ENCODE assay signal across 9 cellular contexts in genomic region chr6:8006208-8006607, GRCh38. TPM values are rescaled to one million over a fixed set of nuclear protein-coding genes. Genes with fewer than 3 reads are reported as not detected.
DNase-seq lines count a peak whose midpoint lies in the region; ATAC-seq, FAIRE-seq and TF ChIP-seq lines count a peak whose summit lies in the region.
"Had no signal": no experiment of that assay in that cellular context is flagged by ENCODE, and none has a peak within 500 bp of the region (broad histone marks: within the 10 kb centered on the region; RNA-seq: fewer than 3 reads in every experiment).

No MANE protein-coding gene starts in this region.

- H2AFZ ChIP-seq in Loucy (ENCODE audit: low read length) (no peak overlapping the region), HepG2 (ENCODE audit: low read length) (no peak overlapping the region)

- CTCF ChIA-PET in HepG2 (lab: Yijun Ruan, JAX; ENCODE audit: low intra/inter-chr PET ratio, low total read pairs): interaction anchor here (1.8 to 2.4 kb wide), 2 partner anchors 107 to 284 kb away, joined by 15 to 16 read pairs; no protein-coding TSS in a partner anchor

- H3K4me2 ChIP-seq in Loucy (ENCODE audit: low read depth, low read length, poor library complexity, severe bottlenecking): no peak overlapping the region
- H3K4me2 ChIP-seq in HepG2 (ENCODE audit: low read depth, low read length): no peak overlapping the region

- TF ChIP-seq RAD21 in HepG2 (CRISPR knock-in tag; IDR thresholded peaks at IDR 0.05): peak; percentile 56

- H3K36me3 ChIP-seq in Loucy (ENCODE audit: insufficient read depth, low read length): no peaks in the 10 kb centered on the region; the same call in 1 of the 2 replicates
- no peaks in the 10 kb centered on the region; a peak in 1 of 5 replicates for H3K36me3 ChIP-seq in HepG2 (replicated peaks in 1 of 2; ENCODE audit: control insufficient read depth in 1 of 2, insufficient read depth in 2 of 2, low read length in 2 of 2)

- no peak for TF ChIP-seq POLR2A in HepG2 (IDR thresholded peaks at IDR 0.05; ENCODE audit: insufficient read depth in 1 of 2, low read depth in 2 of 2, low read length in 2 of 2)

- TF ChIP-seq EP300 in HepG2 (IDR thresholded peaks at IDR 0.05; ENCODE audit: low read depth in 2 of 2, low read length in 2 of 2): no peak
- TF ChIP-seq EP300 in HepG2 (CRISPR knock-in tag; IDR thresholded peaks at IDR 0.05; ENCODE audit: borderline replicate concordance): no peak

- H3K27me3 ChIP-seq in Loucy (ENCODE audit: insufficient read depth, low read length, poor library complexity, severe bottlenecking): no peaks in the 10 kb centered on the region
- no peaks in the 10 kb centered on the region for H3K27me3 ChIP-seq in HepG2 (ENCODE audit: control insufficient read depth in 1 of 2, insufficient read depth in 2 of 2, low read length in 2 of 2)

- H4K20me1 ChIP-seq in Loucy (ENCODE audit: insufficient read depth, low read length, poor library complexity, severe bottlenecking) (no peaks in the 10 kb centered on the region), HepG2 (ENCODE audit: insufficient read depth, low read length) (no peaks in the 10 kb centered on the region)

- ATAC-seq in HepG2 (peak; percentile 47; the same call in 1 of the 3 replicates), GM21447 (IDR thresholded peaks at IDR 0.05; ENCODE audit: unreplicated experiment) (no peak), HG02973 (IDR thresholded peaks at IDR 0.05; ENCODE audit: unreplicated experiment) (no peak), GM19452 (IDR thresholded peaks at IDR 0.05; ENCODE audit: unreplicated experiment) (no peak)
- ATAC-seq: naive thymus-derived CD8-positive, alpha-beta T cell had no signal

- intact Hi-C loops in HepG2 (cut with micrococcal nuclease; ENCODE audit: unreplicated experiment) (loop anchor here (1.0 kb wide), 2 partner anchors 107 to 283 kb away; no protein-coding TSS in a partner anchor), posterior vena cava (cut with DNase I) (no loop called here)

- no peaks in the 10 kb centered on the region for H3K79me2 ChIP-seq in Loucy (ENCODE audit: insufficient read depth, low read length)
- H3K79me2 ChIP-seq in HepG2 (ENCODE audit: insufficient read depth, low read length): no peaks in the 10 kb centered on the region

- FAIRE-seq in G401.6 (lab: Jason Lieb, UNC) (peak; percentile 91), HepG2 (lab: Jason Lieb, UNC) (peak; percentile 34)

- no peaks in the 10 kb centered on the region for H3K9me2 ChIP-seq in Loucy (replicated peaks; ENCODE audit: low read depth, low read length)

- in situ Hi-C loops in astrocyte of the spinal cord (cut with HindIII; ENCODE audit: low sequenced_read_pairs) (no loop called here), HepG2 (cut with HindIII; ENCODE audit: extremely low pct_ligation_motif_present, low pct_unique_long_range_greater_than_20kb) (loop anchor here (5.0 kb wide), 1 partner anchor 279 kb away; the partner anchor contains the start of gene BMP6)

- H3K27ac ChIP-seq in HepG2 (ENCODE audit: extremely low read length, insufficient read depth, low read length): no peak overlapping the region

- H3K4me1 ChIP-seq in Loucy (ENCODE audit: insufficient read depth, low read length, poor library complexity, severe bottlenecking): peaks cover 11% of the 10 kb centered on the region
- peaks cover 6% of the 10 kb centered on the region for H3K4me1 ChIP-seq in HepG2 (ENCODE audit: insufficient read depth, low read length)

- H3K9ac ChIP-seq in Loucy (ENCODE audit: low read depth, low read length, poor library complexity, severe bottlenecking) (no peak overlapping the region), HepG2 (ENCODE audit: insufficient read depth, low read depth, low read length) (no peak overlapping the region)

- H3K4me3 ChIP-seq in Loucy (ENCODE audit: low read length, poor library complexity, severe bottlenecking) (no peak overlapping the region), astrocyte of the spinal cord (ENCODE audit: low read depth, low read length) (no peak overlapping the region), HepG2 (replicated peaks in 1 of 3; ENCODE audit: insufficient read depth in 1 of 3, low read depth in 2 of 3, low read length in 3 of 3) (no peak overlapping the region)

- 99% methylated on average over 1 of the region's 1 CpG for WGBS in HepG2 (ENCODE audit: low lambda C conversion rate)

- no peaks in the 10 kb centered on the region for H3F3A ChIP-seq in Loucy (ENCODE audit: low read depth)

- peak; percentile 65 for TF ChIP-seq CTCF in Loucy (conservative IDR thresholded peaks at IDR 0.05; ENCODE audit: low read length)
- peak; percentile 47 for TF ChIP-seq CTCF in astrocyte of the spinal cord (IDR thresholded peaks at IDR 0.05; ENCODE audit: low read depth, low read length)
- TF ChIP-seq CTCF in HepG2 (CRISPR knock-in tag; IDR thresholded peaks at IDR 0.05): peak; percentile 66

- POLR2A ChIA-PET in HepG2 (lab: Yijun Ruan, JAX): no interaction called here

- no peaks in the 10 kb centered on the region for H3K9me3 ChIP-seq in Loucy (ENCODE audit: insufficient read depth, low read depth, low read length)
- H3K9me3 ChIP-seq in HepG2 (ENCODE audit: low read length): no peaks in the 10 kb centered on the region

- no TSS peak for BruUV-seq in HepG2 (replicated peaks; lab: Mats Ljungman, UMichigan)

- DNase-seq in astrocyte of the spinal cord (ENCODE audit: low read depth, low spot score) (peak; percentile 49), HepG2 (ENCODE audit: low spot score) (peak; percentile 48), posterior vena cava (ENCODE audit: low spot score) (no peak)

TF ChIP-seq in HepG2, 621 proteins besides CTCF, POLR2A, EP300 and RAD21 (continues in another document):
- TF ChIP-seq ZBTB46 (CRISPR knock-in tag; IDR thresholded peaks at IDR 0.05; ENCODE audit: borderline replicate concordance): no peak
- TF ChIP-seq ZC3H4 (CRISPR knock-in tag; IDR thresholded peaks at IDR 0.05; ENCODE audit: borderline replicate concordance): no peak
- TF ChIP-seq TOE1 (CRISPR knock-in tag; IDR thresholded peaks at IDR 0.05): no peak
- peak; percentile 70 for TF ChIP-seq SMC3 (IDR thresholded peaks at IDR 0.05; ENCODE audit: low read length)

RNA-seq across cellular contexts. Expression of gene BLOC1S5, which starts 58.0 kb away (rescaled TPM):
- total RNA-seq in HepG2 (2016; rRNA removed; fragmentation: Illumina TruSeq; extraction: Trizol) (41.5 and 63.5 TPM in 2 replicates), posterior vena cava (10 to 100 TPM in 1 of 2 donors, 1 to 10 TPM in 1; 9.5 to 12.0 TPM)
- 11.2 and 12.1 TPM in 2 replicates for total RNA-seq in HepG2 (2016; cell fraction: cytosol; rRNA removed; fragmentation: Illumina TruSeq; extraction: Trizol; ENCODE audit: low read depth)
- total RNA-seq in HepG2 (2016; cell fraction: insoluble cytoplasmic fraction; rRNA removed; fragmentation: Illumina TruSeq; extraction: Trizol): 40.0 and 66.3 TPM in 2 replicates
- total RNA-seq in HepG2 (2016; cell fraction: membrane; rRNA removed; fragmentation: Illumina TruSeq; extraction: Trizol): 32.2 and 33.6 TPM in 2 replicates
- total RNA-seq in HepG2 (2016; cell fraction: nucleus; rRNA removed; fragmentation: Illumina TruSeq; extraction: Trizol): 22.8 and 26.5 TPM in 2 replicates
- 8.5 and 10.5 TPM in 2 replicates for polyA plus RNA-seq in HepG2 (2011; rRNA removed)
- 5.3 and 9.2 TPM in 2 replicates for polyA plus RNA-seq in HepG2 (2011; cell fraction: cytosol; rRNA removed)
- polyA plus RNA-seq in HepG2 (2011; cell fraction: nucleus; rRNA removed): 1.9 and 2.2 TPM in 2 replicates
- polyA plus RNA-seq in HepG2 (2012): 15.3 and 19.3 TPM in 2 replicates
- polyA plus RNA-seq in HepG2 (2016; cell fraction: cytosol; fragmentation: Illumina TruSeq; extraction: Trizol; ENCODE audit: low read depth): 6.5 and 6.7 TPM in 2 replicates
- polyA plus RNA-seq in HepG2 (2016; cell fraction: insoluble cytoplasmic fraction; fragmentation: Illumina TruSeq; extraction: Trizol; ENCODE audit: low read depth): 46.8 and 46.9 TPM in 2 replicates
- polyA plus RNA-seq in HepG2 (2016; cell fraction: membrane; fragmentation: Illumina TruSeq; extraction: Trizol; ENCODE audit: low read depth): 16.1 and 17.3 TPM in 2 replicates
- polyA plus RNA-seq in HepG2 (2016; cell fraction: nucleus; fragmentation: Illumina TruSeq; extraction: Trizol; ENCODE audit: insufficient read depth, low read depth): 15.0 and 16.2 TPM in 2 replicates
- 1.4 and 3.1 TPM in 2 replicates for polyA minus RNA-seq in HepG2 (2011; rRNA and poly(A)+ RNA removed; ENCODE audit: low replicate concordance)
- polyA minus RNA-seq in HepG2 (2011; cell fraction: cytosol; rRNA and poly(A)+ RNA removed): 7.6 and 10.1 TPM in 2 replicates
- polyA minus RNA-seq in HepG2 (2011; cell fraction: nucleus; rRNA and poly(A)+ RNA removed): 20.7 and 27.4 TPM in 2 replicates
